In the genomic region with DNA sequence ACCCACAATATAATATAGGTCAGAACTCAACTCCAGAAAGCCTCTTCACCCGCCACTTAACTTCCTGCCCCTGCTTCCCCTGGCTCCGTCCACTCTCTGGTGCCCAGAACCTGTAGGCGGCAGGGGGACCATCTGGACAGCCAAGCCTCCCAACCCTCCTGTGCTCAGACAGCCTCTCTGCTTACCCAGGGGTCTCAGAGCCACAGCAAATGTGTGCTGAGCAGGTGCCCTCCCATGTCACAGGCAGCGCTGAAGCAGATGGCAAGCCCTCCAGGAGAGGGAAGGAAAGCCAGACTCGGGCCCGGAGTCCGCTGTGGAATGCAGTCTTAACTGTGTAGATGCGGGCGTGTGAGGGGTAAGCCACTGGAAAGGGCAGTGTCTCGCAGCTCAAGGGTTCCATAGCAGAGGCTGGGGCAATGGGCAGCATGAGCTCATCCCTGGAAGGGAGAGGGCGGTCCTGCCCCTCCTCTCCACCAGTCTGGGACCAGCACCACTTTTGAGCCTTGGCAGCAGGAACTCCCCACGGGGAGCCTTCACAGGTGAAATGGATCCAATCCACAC, we compare ENCODE assay signal across 29 cellular contexts. TPM values are rescaled to one million over a fixed set of nuclear protein-coding genes. Genes with fewer than 3 reads are reported as not detected.
DNase-seq lines count a peak whose midpoint lies in the region; TF ChIP-seq lines count a peak whose summit lies in the region.
"Had no signal": no experiment of that assay in that cellular context is flagged by ENCODE, and none has a peak within 500 bp of the region (broad histone marks: within the 10 kb centered on the region; RNA-seq: fewer than 3 reads in every experiment).

No MANE protein-coding gene starts in this region.

- no peaks in the 10 kb centered on the region for H3K27me3 Mint-ChIP-seq in endodermal cell (ENCODE audit: insufficient read depth)
- peaks cover 13% of the 10 kb centered on the region for H3K27me3 Mint-ChIP-seq in activated CD4-positive, alpha-beta T cell treated with anti-CD3 and anti-CD28 coated beads, Interleukin-2, amount 10 ng/mL, durations not matched to agents 24 days and 14 days

- H3K4me3 ChIP-seq in HUES6 (ENCODE audit: low read depth, low read length) (no peak overlapping the region), endodermal cell (ENCODE audit: low read length) (no peak overlapping the region), spleen (no peak overlapping the region), transverse colon (no peak overlapping the region)
- H3K4me3 ChIP-seq: BLaER1, SJCRH30, upper lobe of right lung had no signal

- H3K4me1 Mint-ChIP-seq in endodermal cell: peaks cover 39% of the 10 kb centered on the region
- peaks cover 6% of the 10 kb centered on the region for H3K4me1 Mint-ChIP-seq in activated CD4-positive, alpha-beta T cell treated with anti-CD3 and anti-CD28 coated beads, Interleukin-2, amount 10 ng/mL, durations not matched to agents 24 days and 14 days

- 88 to 93% methylated on average over 8 to 12 of the region's 12 CpGs for WGBS in endodermal cell (ENCODE audit: insufficient coverage in 1 of 2, insufficient read length in 1 of 2), 2 experiments
- 76 to 91% (median 83%) methylated on average over 11 to 12 of the region's 12 CpGs for WGBS in spleen, 5 donors
- 87% methylated on average over 12 of the region's 12 CpGs; no CpG with 5 or more reads in 1 of the 2 donors for WGBS in transverse colon (ENCODE audit: low coverage in 1 of 2), 2 donors

- H3K27me3 ChIP-seq in HUES6 (ENCODE audit: control insufficient read depth, insufficient read depth, low read length): no peaks in the 10 kb centered on the region
- no peaks in the 10 kb centered on the region for H3K27me3 ChIP-seq in endodermal cell (ENCODE audit: control insufficient read depth, insufficient read depth, low read length, poor library complexity, severe bottlenecking)
- peaks cover 0 to 11% (median 0%) of the 10 kb centered on the region in 7 donors for H3K27me3 ChIP-seq in spleen (replicated peaks in 1 of 7)
- no peaks in the 10 kb centered on the region for H3K27me3 ChIP-seq in transverse colon
- H3K27me3 ChIP-seq: SJCRH30, upper lobe of right lung had no signal

- intact Hi-C loops in spleen (cut with DNase I; ENCODE audit: low total_unique reads): no loop called here
- intact Hi-C loops in activated CD4-positive, alpha-beta T cell treated with anti-CD3 and anti-CD28 coated beads, Interleukin-2, amount 10 ng/mL, durations not matched to agents 24 days and 14 days (cut with micrococcal nuclease): no loop called here
- intact Hi-C loops in transverse colon (cut with DNase I; ENCODE audit: low total_unique reads): no loop called here

- TF ChIP-seq CTCF in endodermal cell (conservative IDR thresholded peaks at IDR 0.05) (no peak), spleen (IDR thresholded peaks at IDR 0.05 in 8 of 11, conservative IDR thresholded peaks at IDR 0.05 in 3 of 11) (no peak), transverse colon (IDR thresholded peaks at IDR 0.05) (no peak)

- H3K9me3 ChIP-seq in HUES6 (ENCODE audit: control insufficient read depth, insufficient read depth, low read depth, low read length): no peaks in the 10 kb centered on the region
- H3K9me3 ChIP-seq in endodermal cell (ENCODE audit: control insufficient read depth, low read length): no peaks in the 10 kb centered on the region
- no peaks in the 10 kb centered on the region for H3K9me3 ChIP-seq in spleen
- no peaks in the 10 kb centered on the region for H3K9me3 ChIP-seq in transverse colon
- H3K9me3 ChIP-seq: BLaER1, SJCRH30, upper lobe of right lung had no signal

- in situ Hi-C loops in transverse colon (cut with MboI; ENCODE audit: low pct_ligation_motif_present in 1 of 4, low pct_unique_long_range_greater_than_20kb in 1 of 4, low sequenced_read_pairs in 3 of 4): no loop called here

- peaks cover 73% of the 10 kb centered on the region for H3K36me3 Mint-ChIP-seq in endodermal cell (ENCODE audit: low read depth)
- H3K36me3 Mint-ChIP-seq in activated CD4-positive, alpha-beta T cell treated with anti-CD3 and anti-CD28 coated beads, Interleukin-2, amount 10 ng/mL, durations not matched to agents 24 days and 14 days (ENCODE audit: low read depth): no peaks in the 10 kb centered on the region
- H3K36me3 Mint-ChIP-seq: activated naive CD8-positive, alpha-beta T cell; stimulated activated effector memory CD8-positive, alpha-beta T cell treated with anti-CD3 and anti-CD28 coated beads, Interleukin-12 subunit alpha, Interleukin-12 subunit beta, amount 100 ng/mL, for 72 hours had no signal

- H3K4me1 ChIP-seq in HUES6 (ENCODE audit: control insufficient read depth, insufficient read depth, low read length): peaks cover 70% of the 10 kb centered on the region
- peaks cover 8% of the 10 kb centered on the region for H3K4me1 ChIP-seq in endodermal cell (ENCODE audit: control insufficient read depth, insufficient read depth, low read length)
- peaks cover 13 to 70% (median 39%) of the 10 kb centered on the region in 6 donors for H3K4me1 ChIP-seq in spleen
- peaks cover 29 to 44% (median 34%) of the 10 kb centered on the region in 4 donors for H3K4me1 ChIP-seq in transverse colon

- H3K9ac ChIP-seq in HUES6 (ENCODE audit: low read length) (no peak overlapping the region), endodermal cell (ENCODE audit: extremely low read depth, low read length, poor library complexity, severe bottlenecking) (no peak overlapping the region)
- H3K9ac ChIP-seq: BLaER1 had no signal

- TF ChIP-seq EP300 in transverse colon (IDR thresholded peaks at IDR 0.05; ENCODE audit: low read depth): no peak

- H3K27ac Mint-ChIP-seq in endodermal cell: peak overlapping the region; percentile 82
- no peak overlapping the region for H3K27ac Mint-ChIP-seq in activated CD4-positive, alpha-beta T cell treated with anti-CD3 and anti-CD28 coated beads, Interleukin-2, amount 10 ng/mL, durations not matched to agents 24 days and 14 days
- H3K27ac Mint-ChIP-seq: activated naive CD8-positive, alpha-beta T cell; activated T-cell treated with anti-CD3 and anti-CD28 coated beads, Interleukin-2, amount 50 U/mL, for 24 hours; effector memory CD8-positive, alpha-beta T cell; stimulated activated effector memory CD8-positive, alpha-beta T cell treated with anti-CD3 and anti-CD28 coated beads, Interleukin-12 subunit alpha, Interleukin-12 subunit beta, amount 100 ng/mL, for 72 hours had no signal

- H3K36me3 ChIP-seq in HUES6 (ENCODE audit: control insufficient read depth, insufficient read depth, low read length): peaks cover 80% of the 10 kb centered on the region
- H3K36me3 ChIP-seq in endodermal cell (ENCODE audit: control insufficient read depth, insufficient read depth, low read length): peaks cover 86% of the 10 kb centered on the region
- H3K36me3 ChIP-seq in spleen: peaks cover 0 to 4% (median 0%) of the 10 kb centered on the region in 6 donors
- no peaks in the 10 kb centered on the region for H3K36me3 ChIP-seq in transverse colon
- H3K36me3 ChIP-seq: BLaER1, SJCRH30, upper lobe of right lung had no signal

- no peak for TF ChIP-seq POLR2A in spleen (IDR thresholded peaks at IDR 0.05)
- TF ChIP-seq POLR2A in transverse colon (IDR thresholded peaks at IDR 0.05): no peak

- no peaks in the 10 kb centered on the region for H3K9me3 Mint-ChIP-seq in endodermal cell
- no peaks in the 10 kb centered on the region for H3K9me3 Mint-ChIP-seq in activated CD4-positive, alpha-beta T cell treated with anti-CD3 and anti-CD28 coated beads, Interleukin-2, amount 10 ng/mL, durations not matched to agents 24 days and 14 days
- H3K9me3 Mint-ChIP-seq: activated T-cell treated with anti-CD3 and anti-CD28 coated beads, Interleukin-2, amount 50 U/mL, for 24 hours; effector memory CD8-positive, alpha-beta T cell; stimulated activated effector memory CD8-positive, alpha-beta T cell treated with anti-CD3 and anti-CD28 coated beads, Interleukin-12 subunit alpha, Interleukin-12 subunit beta, amount 100 ng/mL, for 72 hours had no signal

- H3K27ac ChIP-seq in HUES6 (ENCODE audit: low read depth, low read length): 0 out of 2 replicates have a peak overlapping the region, but pooled peaks have one; percentile 30
- no peak overlapping the region for H3K27ac ChIP-seq in endodermal cell (ENCODE audit: low read depth, low read length)
- no peak overlapping the region for H3K27ac ChIP-seq in spleen
- H3K27ac ChIP-seq in transverse colon: no peak overlapping the region
- H3K27ac ChIP-seq: BLaER1, SJCRH30, upper lobe of right lung had no signal

- H3K4me3 Mint-ChIP-seq in endodermal cell: no peak overlapping the region
- H3K4me3 Mint-ChIP-seq in activated CD4-positive, alpha-beta T cell treated with anti-CD3 and anti-CD28 coated beads, Interleukin-2, amount 10 ng/mL, durations not matched to agents 24 days and 14 days: no peak overlapping the region
- H3K4me3 Mint-ChIP-seq: activated naive CD8-positive, alpha-beta T cell; activated T-cell treated with anti-CD3 and anti-CD28 coated beads, Interleukin-2, amount 50 U/mL, for 24 hours; effector memory CD8-positive, alpha-beta T cell; stimulated activated effector memory CD8-positive, alpha-beta T cell treated with anti-CD3 and anti-CD28 coated beads, Interleukin-12 subunit alpha, Interleukin-12 subunit beta, amount 100 ng/mL, for 72 hours had no signal

- DNase-seq in NCI-H69 (lab: John Stamatoyannopoulos, UW): peak; percentile 11
- peak; percentile 62 for DNase-seq in endodermal cell
- DNase-seq in spleen: peak; percentile 54
- no peak for DNase-seq in DMS153 (lab: John Stamatoyannopoulos, UW)
- no peak for DNase-seq in activated CD4-positive, alpha-beta T cell treated with anti-CD3 and anti-CD28 coated beads, Interleukin-2, amount 10 ng/mL, durations not matched to agents 24 days and 14 days
- DNase-seq in NCI-H187 (lab: John Stamatoyannopoulos, UW): no peak
- DNase-seq in transverse colon: no peak
- DNase-seq: activated effector memory CD4-positive, alpha-beta T cell treated with anti-CD3 and anti-CD28 coated beads, Interleukin-2, amount 50 U/mL, for 16 hours; activated T-cell treated with anti-CD3 and anti-CD28 coated beads, Interleukin-2, amount 50 U/mL, for 24 hours; anterior cingulate cortex; DMS53; effector memory CD8-positive, alpha-beta T cell; erythroblast; left colon; mammary epithelial cell; MM.1S; NCI-H1105 treated with DMSO at 0.1 percent for 48 hours; NCI-H2029 treated with DMSO at 0.1 percent for 48 hours; NCI-H345; posterior cingulate gyrus; right cardiac atrium; SJCRH30; stimulated activated CD4-positive, alpha-beta T cell treated with anti-CD3 and anti-CD28 coated beads, Interleukin-12 subunit alpha, Interleukin-12 subunit beta, amount 100 ng/mL, for 4 hours; T1000; upper lobe of right lung had no signal

RNA-seq across cellular contexts. Expression of a gene that starts 45.6 kb away (rescaled TPM):
- total RNA-seq in endodermal cell: 10 to 100 TPM; 53.9 to 60.8 TPM
- 30.3 TPM for polyA plus RNA-seq in endodermal cell (2013, experiment 1 of 2)
- polyA plus RNA-seq in endodermal cell (2013, experiment 2 of 2): 25.0 TPM
- total RNA-seq in spleen: 10 to 100 TPM; 21.9 to 41.8 (median 26.7) TPM
- polyA plus RNA-seq in spleen: 10 to 100 TPM; 11.2 to 39.8 (median 17.6) TPM
- 54.5 and 65.6 TPM in 2 replicates for total RNA-seq in activated CD4-positive, alpha-beta T cell treated with anti-CD3 and anti-CD28 coated beads, Interleukin-2, amount 10 ng/mL, durations not matched to agents 24 days and 14 days
- 10 to 100 TPM; 10.3 to 47.5 (median 19.6) TPM for total RNA-seq in transverse colon

Comparison
In these comparisons a context has a peak if more than half of its experiments do, and no peak if none do; other contexts are left out.
1. DNase-seq: peak in NCI-H69 (single experiment), endodermal cell (single experiment) and spleen (single experiment); none in DMS153 (single experiment), activated CD4-positive, alpha-beta T cell treated with anti-CD3 and anti-CD28 coated beads, Interleukin-2, amount 10 ng/mL, durations not matched to agents 24 days and 14 days (single experiment), NCI-H187 (0 of 2) and transverse colon (single experiment).